In genomic region chr1:151988405-151988851, GRCh38 we compare ENCODE assay signal across 8 cellular contexts. TPM values are rescaled to one million over a fixed set of nuclear protein-coding genes. Genes with fewer than 3 reads are reported as not detected.
DNase-seq lines count a peak whose midpoint lies in the region; ATAC-seq, FAIRE-seq and TF ChIP-seq lines count a peak whose summit lies in the region.

No MANE protein-coding gene starts in this region.

- H3K27me3 Mint-ChIP-seq in activated CD4-positive, alpha-beta T cell treated with anti-CD3 and anti-CD28 coated beads, Interleukin-2, amount 10 ng/mL, durations not matched to agents 24 days and 14 days, result no peaks in the 10 kb centered on the region

- no peak for FAIRE-seq in GM19239 (lab: Jason Lieb, UNC)

- no peak overlapping the region for H3K4me3 Mint-ChIP-seq in activated CD4-positive, alpha-beta T cell treated with anti-CD3 and anti-CD28 coated beads, Interleukin-2, amount 10 ng/mL, durations not matched to agents 24 days and 14 days

- H3K4me1 ChIP-seq in thoracic aorta (ENCODE audit: control insufficient read depth in 1 of 2, low read depth in 2 of 2), result peaks cover 45 to 56% of the 10 kb centered on the region in 2 donors

- H3K36me3 ChIP-seq in thoracic aorta, result peaks cover 20% of the 10 kb centered on the region

- peak overlapping the region; percentile 54 for H3K27ac Mint-ChIP-seq in activated CD4-positive, alpha-beta T cell treated with anti-CD3 and anti-CD28 coated beads, Interleukin-2, amount 10 ng/mL, durations not matched to agents 24 days and 14 days

- H3K9me3 Mint-ChIP-seq in activated CD4-positive, alpha-beta T cell treated with anti-CD3 and anti-CD28 coated beads, Interleukin-2, amount 10 ng/mL, durations not matched to agents 24 days and 14 days, result no peaks in the 10 kb centered on the region

- H3K4me1 Mint-ChIP-seq in activated CD4-positive, alpha-beta T cell treated with anti-CD3 and anti-CD28 coated beads, Interleukin-2, amount 10 ng/mL, durations not matched to agents 24 days and 14 days, result peaks cover 79% of the 10 kb centered on the region

- TF ChIP-seq CTCF in thoracic aorta (IDR thresholded peaks at IDR 0.05), result no peak

- intact Hi-C loops in activated CD4-positive, alpha-beta T cell treated with anti-CD3 and anti-CD28 coated beads, Interleukin-2, amount 10 ng/mL, durations not matched to agents 24 days and 14 days (cut with micrococcal nuclease), result no loop called here

- H3K9me3 ChIP-seq in thoracic aorta, result no peaks in the 10 kb centered on the region

- ATAC-seq in thoracic aorta (ENCODE audit: insufficient number of reproducible peaks, low FRiP score, low read depth) (no peak), HG03571 (IDR thresholded peaks at IDR 0.05; ENCODE audit: unreplicated experiment) (no peak)

- H3K27me3 ChIP-seq in thoracic aorta (replicated peaks; ENCODE audit: insufficient read depth), result no peaks in the 10 kb centered on the region

- peak overlapping the region; percentile 62 to 80 for H3K27ac ChIP-seq in thoracic aorta

- peak overlapping the region; percentile 1 for H3K4me3 ChIP-seq in thoracic aorta

- peaks cover 50% of the 10 kb centered on the region for H3K36me3 Mint-ChIP-seq in activated CD4-positive, alpha-beta T cell treated with anti-CD3 and anti-CD28 coated beads, Interleukin-2, amount 10 ng/mL, durations not matched to agents 24 days and 14 days (ENCODE audit: low read depth)

- no peak for DNase-seq in activated CD4-positive, alpha-beta T cell treated with anti-CD3 and anti-CD28 coated beads, Interleukin-2, amount 10 ng/mL, durations not matched to agents 24 days and 14 days
- DNase-seq in activated CD4-positive, alpha-beta T cell treated with anti-CD3 and anti-CD28 coated beads, Interleukin-2, amount 50 U/mL, for 1 hour, result no peak
- DNase-seq in SW480 (ENCODE audit: low spot score) (peak; percentile 86), fibroblast of the conjunctiva (ENCODE audit: low read depth) (peak; percentile 55), thoracic aorta (ENCODE audit: low spot score) (no peak), NCI-H446 treated with DMSO at 0.1 percent for 48 hours (lab: John Stamatoyannopoulos, UW) (no peak), GM19239 (ENCODE audit: insufficient read length, low spot score) (no peak)

RNA-seq across cellular contexts. Expression of gene S100A10, which starts 5.2 kb away (rescaled TPM):
- total RNA-seq in activated CD4-positive, alpha-beta T cell treated with anti-CD3 and anti-CD28 coated beads, Interleukin-2, amount 10 ng/mL, durations not matched to agents 24 days and 14 days, result 103 and 107 TPM in 2 replicates
- 100 to 1,000 TPM in 1 of 2 donors, 10 to 100 TPM in 1; 47.0 to 107 TPM for total RNA-seq in thoracic aorta

RNA-seq across cellular contexts. Expression of gene S100A11, which starts 48.4 kb away (rescaled TPM):
- total RNA-seq in activated CD4-positive, alpha-beta T cell treated with anti-CD3 and anti-CD28 coated beads, Interleukin-2, amount 10 ng/mL, durations not matched to agents 24 days and 14 days, result 218 TPM in 2 replicates
- 100 to 1,000 TPM; 196 to 210 TPM for total RNA-seq in thoracic aorta

Comparison
In these comparisons a context has a peak if more than half of its experiments do, and no peak if none do; other contexts are left out.
1. DNase-seq: peak in SW480 (single experiment) and fibroblast of the conjunctiva (single experiment); none in activated CD4-positive, alpha-beta T cell treated with anti-CD3 and anti-CD28 coated beads, Interleukin-2, amount 10 ng/mL, durations not matched to agents 24 days and 14 days (single experiment), activated CD4-positive, alpha-beta T cell treated with anti-CD3 and anti-CD28 coated beads, Interleukin-2, amount 50 U/mL, for 1 hour (single experiment), thoracic aorta (single experiment), NCI-H446 treated with DMSO at 0.1 percent for 48 hours (single experiment) and GM19239 (single experiment).